8 cellular contexts compared by ENCODE assay signal in genomic region chr1:28735961-28736449, GRCh38. TPM values are rescaled to one million over a fixed set of nuclear protein-coding genes. Genes with fewer than 3 reads are reported as not detected.
A peak's percentile ranks its signal among the peaks of the same experiment; 100 is the strongest.
DNase-seq lines count a peak whose midpoint lies in the region; ATAC-seq and TF ChIP-seq lines count a peak whose summit lies in the region.

No MANE protein-coding gene starts in this region.

- no peak for TF ChIP-seq CTCF in left ventricle myocardium inferior (IDR thresholded peaks at IDR 0.05; ENCODE audit: borderline replicate concordance)
- no peak for TF ChIP-seq CTCF in mammary epithelial cell (conservative IDR thresholded peaks at IDR 0.05 in 1 of 2, IDR thresholded peaks at IDR 0.05 in 1 of 2; ENCODE audit: extremely low read depth in 1 of 2, insufficient read depth in 1 of 2, low read depth in 1 of 2, low read length in 2 of 2)

- H3K27me3 ChIP-seq in left ventricle myocardium inferior (ENCODE audit: low read depth) (no peaks in the 10 kb centered on the region), mammary epithelial cell (ENCODE audit: insufficient read depth, low read length) (no peaks in the 10 kb centered on the region), mononuclear cell (ENCODE audit: insufficient read depth, low read length) (no peaks in the 10 kb centered on the region)

- H3K9me3 ChIP-seq in left ventricle myocardium inferior (replicated peaks) (no peaks in the 10 kb centered on the region), mammary epithelial cell (replicated peaks; ENCODE audit: insufficient read depth, low read length) (no peaks in the 10 kb centered on the region), mononuclear cell (ENCODE audit: low read depth, low read length) (no peaks in the 10 kb centered on the region)

- BruUV-seq in mammary epithelial cell (replicated peaks; lab: Mats Ljungman, UMichigan): no TSS peak

- H3K9ac ChIP-seq in mammary epithelial cell (ENCODE audit: insufficient read depth, low read length): peak overlapping the region; percentile 66

- CTCF ChIA-PET in mammary epithelial cell (lab: Charles Lee; ENCODE audit: low non-redundant PET): interaction anchor here (0.6 to 0.8 kb wide), 2 partner anchors 93 to 444 kb away, joined by 4 to 14 read pairs; no protein-coding TSS in a partner anchor

- 15% methylated on average over 8 of the region's 15 CpGs for WGBS in mammary epithelial cell (ENCODE audit: low coverage, missing lambda C conversion rate)

- no peak for ATAC-seq in left cardiac atrium

- H3K4me3 ChIP-seq in left ventricle myocardium inferior: peak overlapping the region; percentile 79
- H3K4me3 ChIP-seq in mammary epithelial cell (replicated peaks in 1 of 3; ENCODE audit: insufficient read depth in 1 of 3, low read depth in 2 of 3, low read length in 3 of 3): peak overlapping the region; percentile 45 to 99 (median 89)
- H3K4me3 ChIP-seq in mononuclear cell (ENCODE audit: low read length): peak overlapping the region; percentile 77

- DNase-seq in left ventricle myocardium inferior (no peak), left cardiac atrium (no peak), mammary epithelial cell (no peak), OCI-M2 (lab: John Stamatoyannopoulos, UW; ENCODE audit: unreplicated experiment) (no peak), RKO (ENCODE audit: low spot score) (no peak), A172 (ENCODE audit: low spot score) (no peak), NCI-H128 (lab: John Stamatoyannopoulos, UW; ENCODE audit: unreplicated experiment) (no peak)

- H3K36me3 ChIP-seq in left ventricle myocardium inferior (peaks cover 30% of the 10 kb centered on the region), mammary epithelial cell (ENCODE audit: insufficient read depth, low read length) (peaks cover 4% of the 10 kb centered on the region)

- peak overlapping the region; percentile 100 for H2AFZ ChIP-seq in mammary epithelial cell (ENCODE audit: low read depth, low read length)

- H3K4me1 ChIP-seq in left ventricle myocardium inferior: peaks cover 52% of the 10 kb centered on the region
- H3K4me1 ChIP-seq in mammary epithelial cell (ENCODE audit: insufficient read depth, low read length): peaks cover 25% of the 10 kb centered on the region
- peaks cover 28% of the 10 kb centered on the region for H3K4me1 ChIP-seq in mononuclear cell (ENCODE audit: insufficient read depth, low read length)

- dilution Hi-C loops in mammary epithelial cell (cut with HindIII; ENCODE audit: low sequenced_read_pairs): no loop called here

- in situ Hi-C loops in mammary epithelial cell (cut with MboI; ENCODE audit: low sequenced_read_pairs in 2 of 2): no loop called here

- H3K27ac ChIP-seq in left ventricle myocardium inferior (replicated peaks): peak overlapping the region; percentile 87
- H3K27ac ChIP-seq in mammary epithelial cell (ENCODE audit: insufficient read depth, low read depth, low read length): peak overlapping the region; percentile 74

- H3K79me2 ChIP-seq in mammary epithelial cell (ENCODE audit: insufficient read depth, low read length): peaks cover 42% of the 10 kb centered on the region

- peak overlapping the region; percentile 80 for H3K4me2 ChIP-seq in mammary epithelial cell (ENCODE audit: insufficient read depth, low read depth, low read length)

- intact Hi-C loops in left ventricle myocardium inferior (cut with micrococcal nuclease) (no loop called here), left cardiac atrium (cut with DNase I) (loop anchor here in 1 of 2 donors (2.0 kb wide), 1 partner anchor 93 kb away; the partner anchor contains the start of gene TAF12), mammary epithelial cell (cut with micrococcal nuclease) (loop anchor here (1.0 to 2.0 kb wide), 2 partner anchors 67 to 88 kb away; partner anchors contain the start of genes GMEB1 and RNU11)

- H4K20me1 ChIP-seq in mammary epithelial cell (ENCODE audit: insufficient read depth, low read length): peaks cover 2% of the 10 kb centered on the region

RNA-seq across cellular contexts. Expression of gene YTHDF2, which starts 0.7 kb away (rescaled TPM):
- total RNA-seq in left ventricle myocardium inferior: 32.1 TPM
- total RNA-seq in left cardiac atrium: 10 to 100 TPM; 30.0 to 44.4 TPM
- total RNA-seq in mammary epithelial cell: 10 to 100 TPM; 75.8 to 84.7 TPM
- polyA plus RNA-seq in mammary epithelial cell: 73.4 TPM
- 115 TPM for polyA minus RNA-seq in mammary epithelial cell
- 69.0 TPM for total RNA-seq in mononuclear cell
- total RNA-seq in A172 (2014; rRNA removed; shearing (Covaris generic)): 48.2 and 51.3 TPM in 2 replicates
